10 cellular contexts compared by ENCODE assay signal in the genomic region with DNA sequence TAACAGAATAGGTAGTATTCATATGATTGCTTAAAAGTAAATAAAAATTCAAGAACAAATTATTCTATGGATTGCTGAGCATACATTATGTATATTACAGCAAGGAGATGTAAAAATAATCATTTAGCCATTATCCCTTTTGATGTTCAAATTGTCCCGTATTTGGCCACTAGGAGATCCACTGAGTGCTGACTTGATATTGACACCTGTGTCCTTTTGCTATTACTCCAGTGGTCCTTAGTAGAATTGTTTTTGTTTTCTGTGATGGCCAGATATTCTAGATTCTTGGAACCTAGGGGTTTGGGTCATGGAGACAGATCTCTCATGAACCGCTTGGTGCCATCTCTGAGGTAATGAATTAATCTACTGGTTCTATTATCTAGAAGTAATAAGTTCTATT. TPM values are rescaled to one million over a fixed set of nuclear protein-coding genes. Genes with fewer than 3 reads are reported as not detected.
A peak's percentile ranks its signal among the peaks of the same experiment; 100 is the strongest.
DNase-seq lines count a peak whose midpoint lies in the region; ATAC-seq and TF ChIP-seq lines count a peak whose summit lies in the region.
"Had no signal": no experiment of that assay in that cellular context is flagged by ENCODE, and none has a peak within 500 bp of the region (broad histone marks: within the 10 kb centered on the region; RNA-seq: fewer than 3 reads in every experiment).

No MANE protein-coding gene starts in this region.

- no peak overlapping the region for H3K9ac ChIP-seq in neural progenitor cell

- no peak for ATAC-seq in activated T-cell treated with anti-CD3 and anti-CD28 coated beads, Interleukin-2, amount 50 U/mL, for 72 hours (replicated peaks in 1 of 2)

- H4K20me1 ChIP-seq in neural progenitor cell (ENCODE audit: low read depth) = peaks cover 6% of the 10 kb centered on the region

- no peak overlapping the region for H3K4me2 ChIP-seq in neural progenitor cell

- DNase-seq in ELR (ENCODE audit: low read depth) (peak; percentile 40), M059J (ENCODE audit: low read depth) (peak; percentile 15), dermis blood vessel endothelial cell (peak; percentile 35), neural progenitor cell (ENCODE audit: low spot score) (no peak), mucosa of gallbladder (ENCODE audit: low spot score) (no peak), SIG-M5 treated with dmso at 0.1 percent for 504 hours (lab: John Stamatoyannopoulos, UW; ENCODE audit: unreplicated experiment) (no peak)
- no peak for DNase-seq in activated CD4-positive, alpha-beta T cell treated with anti-CD3 and anti-CD28 coated beads, Interleukin-2, amount 50 U/mL, for 48 hours
- no peak for DNase-seq in activated T-cell treated with anti-CD3 and anti-CD28 coated beads, Interleukin-2, amount 50 U/mL, for 72 hours
- DNase-seq: activated CD4-positive, alpha-beta T cell treated with anti-CD3 and anti-CD28 coated beads for 1 hour; anterior cingulate cortex had no signal

- H3K27ac ChIP-seq in neural progenitor cell = no peak overlapping the region

- H3K27me3 ChIP-seq in neural progenitor cell = no peaks in the 10 kb centered on the region

- no peaks in the 10 kb centered on the region for H3K9me3 Mint-ChIP-seq in neural progenitor cell
- H3K9me3 Mint-ChIP-seq in activated T-cell treated with anti-CD3 and anti-CD28 coated beads, Interleukin-2, amount 50 U/mL, for 72 hours = no peaks in the 10 kb centered on the region

- peaks cover 3% of the 10 kb centered on the region for H3K36me3 ChIP-seq in neural progenitor cell

- no peak overlapping the region for H3K27ac Mint-ChIP-seq in neural progenitor cell
- no peak overlapping the region for H3K27ac Mint-ChIP-seq in activated T-cell treated with anti-CD3 and anti-CD28 coated beads, Interleukin-2, amount 50 U/mL, for 72 hours

- no peaks in the 10 kb centered on the region for H3K27me3 Mint-ChIP-seq in neural progenitor cell (ENCODE audit: insufficient read depth, low read depth)
- H3K27me3 Mint-ChIP-seq in activated T-cell treated with anti-CD3 and anti-CD28 coated beads, Interleukin-2, amount 50 U/mL, for 72 hours (ENCODE audit: low read depth) = no peaks in the 10 kb centered on the region

- peaks cover 9% of the 10 kb centered on the region for H3K36me3 Mint-ChIP-seq in neural progenitor cell
- peaks cover 6 to 23% of the 10 kb centered on the region in 2 donors for H3K36me3 Mint-ChIP-seq in activated T-cell treated with anti-CD3 and anti-CD28 coated beads, Interleukin-2, amount 50 U/mL, for 72 hours (ENCODE audit: insufficient read depth in 2 of 2)

- no peaks in the 10 kb centered on the region for H3K9me3 ChIP-seq in neural progenitor cell (ENCODE audit: low read depth)

- no peak overlapping the region for H3K4me3 Mint-ChIP-seq in neural progenitor cell
- H3K4me3 Mint-ChIP-seq in activated T-cell treated with anti-CD3 and anti-CD28 coated beads, Interleukin-2, amount 50 U/mL, for 72 hours = no peak overlapping the region

- H3K4me1 ChIP-seq in neural progenitor cell = no peaks in the 10 kb centered on the region

- H3K4me3 ChIP-seq in neural progenitor cell = no peak overlapping the region

- TF ChIP-seq CTCF in neural progenitor cell (IDR thresholded peaks at IDR 0.05) = peak; percentile 47

- no peaks in the 10 kb centered on the region for H3K4me1 Mint-ChIP-seq in neural progenitor cell
- H3K4me1 Mint-ChIP-seq in activated T-cell treated with anti-CD3 and anti-CD28 coated beads, Interleukin-2, amount 50 U/mL, for 72 hours (ENCODE audit: low read depth) = no peaks in the 10 kb centered on the region

- H2AFZ ChIP-seq in neural progenitor cell (replicated peaks) = no peak overlapping the region

- H3K79me2 ChIP-seq in neural progenitor cell (ENCODE audit: low read depth) = peaks cover 9% of the 10 kb centered on the region

- no peaks in the 10 kb centered on the region for H3F3A ChIP-seq in neural progenitor cell (ENCODE audit: low read depth)

RNA-seq across cellular contexts. Expression of a gene that starts 16.8 kb away (rescaled TPM):
- total RNA-seq in M059J (2014; rRNA removed; shearing (Covaris generic)) = 60.7 and 106 TPM in 2 replicates
- total RNA-seq in dermis blood vessel endothelial cell = 105 and 122 TPM in 2 replicates
- total RNA-seq in neural progenitor cell (ENCODE audit: low replicate concordance) = 41.1 and 54.1 TPM in 2 replicates
- 74.6 TPM for total RNA-seq in mucosa of gallbladder
- 100 to 1,000 TPM in 1 of 2 donors, 10 to 100 TPM in 1; 84.8 to 107 TPM for total RNA-seq in activated T-cell treated with anti-CD3 and anti-CD28 coated beads, Interleukin-2, amount 50 U/mL, for 72 hours

RNA-seq across cellular contexts. Expression of a gene that starts 28.4 kb away (rescaled TPM):
- 131 and 189 TPM in 2 replicates for total RNA-seq in M059J (2014; rRNA removed; shearing (Covaris generic))
- total RNA-seq in dermis blood vessel endothelial cell (129 and 168 TPM in 2 replicates), neural progenitor cell (ENCODE audit: low replicate concordance) (132 and 265 TPM in 2 replicates), mucosa of gallbladder (61.6 TPM)
- total RNA-seq in activated T-cell treated with anti-CD3 and anti-CD28 coated beads, Interleukin-2, amount 50 U/mL, for 72 hours = 10 to 100 TPM; 90.0 to 91.1 TPM

RNA-seq across cellular contexts. Expression of a gene that starts 51.4 kb away (rescaled TPM):
- total RNA-seq in M059J (2014; rRNA removed; shearing (Covaris generic)) = 17.0 and 17.7 TPM in 2 replicates
- total RNA-seq in dermis blood vessel endothelial cell (23.8 and 25.8 TPM in 2 replicates), neural progenitor cell (ENCODE audit: low replicate concordance) (33.6 and 55.7 TPM in 2 replicates), mucosa of gallbladder (9.0 TPM)
- total RNA-seq in activated T-cell treated with anti-CD3 and anti-CD28 coated beads, Interleukin-2, amount 50 U/mL, for 72 hours = 10 to 100 TPM; 15.5 to 16.2 TPM

Comparison
In these comparisons a context has a peak if more than half of its experiments do, and no peak if none do; other contexts are left out.
1. DNase-seq: peak in ELR (single experiment), M059J (single experiment) and dermis blood vessel endothelial cell (single experiment); none in neural progenitor cell (single experiment), mucosa of gallbladder (single experiment), activated CD4-positive, alpha-beta T cell treated with anti-CD3 and anti-CD28 coated beads, Interleukin-2, amount 50 U/mL, for 48 hours (0 of 2), activated T-cell treated with anti-CD3 and anti-CD28 coated beads, Interleukin-2, amount 50 U/mL, for 72 hours (0 of 2) and SIG-M5 treated with dmso at 0.1 percent for 504 hours (single experiment).